Comparison of ENCODE assay signal across 39 cellular contexts in genomic region chr5:171813270-171813669, GRCh38. TPM values are rescaled to one million over a fixed set of nuclear protein-coding genes. Genes with fewer than 3 reads are reported as not detected.
"Had no signal": no experiment of that assay in that cellular context is flagged by ENCODE, and none has a peak within 500 bp of the region (broad histone marks: within the 10 kb centered on the region; RNA-seq: fewer than 3 reads in every experiment).

No MANE protein-coding gene starts in this region.

- H3K4me3 ChIP-seq: ascending aorta, cardiac muscle cell had no signal

- ATAC-seq: activated CD8-positive, alpha-beta T cell treated with anti-CD3 and anti-CD28 coated beads for 36 hours; activated naive CD8-positive, alpha-beta T cell treated with anti-CD3 and anti-CD28 coated beads, Interleukin-2, amount 50 U/mL, for 24 hours had no signal

- H3K4me1 Mint-ChIP-seq: activated B cell treated with CpG ODN at 0.5 μM for 24 hours; activated CD4-positive, alpha-beta T cell treated with anti-CD3 and anti-CD28 coated beads, Interleukin-2, amount 10 ng/mL, durations not matched to agents 24 days and 14 days; activated naive CD4-positive, alpha-beta T cell treated with anti-CD3 and anti-CD28 coated beads, Interleukin-2, amount 10 ng/mL, durations not matched to agents 7 days and 5 days; activated naive CD4-positive, alpha-beta T cell treated with anti-CD3 and anti-CD28 coated beads, Interleukin-2, amount 50 U/mL, for 24 hours; activated naive CD8-positive, alpha-beta T cell treated with anti-CD3 and anti-CD28 coated beads, Interleukin-2, amount 10 ng/mL, durations not matched to agents 7 days and 5 days; activated naive CD8-positive, alpha-beta T cell treated with anti-CD3 and anti-CD28 coated beads, Interleukin-2, amount 50 U/mL, for 24 hours; brain; central memory CD8-positive, alpha-beta T cell had no signal

- H3K27me3 Mint-ChIP-seq: activated CD8-positive, alpha-beta T cell treated with anti-CD3 and anti-CD28 coated beads for 36 hours had no signal

- H3K27ac ChIP-seq: ascending aorta, cardiac muscle cell, VCaP had no signal

- H3K36me3 ChIP-seq: ascending aorta, cardiac muscle cell had no signal

- H3K4me1 ChIP-seq: ascending aorta had no signal

- FAIRE-seq: bronchial epithelial cell, TTC549 had no signal

- H3K27ac Mint-ChIP-seq: activated B cell treated with CpG ODN at 0.5 μM for 24 hours; activated CD4-positive, alpha-beta memory T cell treated with anti-CD3 and anti-CD28 coated beads for 36 hours; activated CD4-positive, alpha-beta T cell treated with anti-CD3 and anti-CD28 coated beads, Interleukin-2, amount 10 ng/mL, durations not matched to agents 24 days and 14 days; activated CD8-positive, alpha-beta T cell treated with anti-CD3 and anti-CD28 coated beads for 36 hours; activated naive CD4-positive, alpha-beta T cell treated with anti-CD3 and anti-CD28 coated beads, Interleukin-2, amount 10 ng/mL, durations not matched to agents 7 days and 5 days; activated naive CD4-positive, alpha-beta T cell treated with anti-CD3 and anti-CD28 coated beads, Interleukin-2, amount 50 U/mL, for 24 hours; activated naive CD8-positive, alpha-beta T cell; activated naive CD8-positive, alpha-beta T cell treated with anti-CD3 and anti-CD28 coated beads, Interleukin-2, amount 10 ng/mL, durations not matched to agents 7 days and 5 days; activated naive CD8-positive, alpha-beta T cell treated with anti-CD3 and anti-CD28 coated beads, Interleukin-2, amount 50 U/mL, for 24 hours; activated T-cell treated with anti-CD3 and anti-CD28 coated beads, Interleukin-2, amount 50 U/mL, for 24 hours; activated T-helper 2 cell treated with anti-CD3 and anti-CD28 coated beads, Interferon-gamma antibody, Interleukin-2, Interleukin-4, amounts not matched to agents 10 μg/mL and 5 μg/mL and 100 μg/mL, durations not matched to agents 14 hours and 24 hours and 36 hours; brain; T-helper 1 cell treated with Interleukin-12 subunit alpha and Interleukin-12 subunit beta and Interleukin-4 antibody, amounts not matched to agents 30 μg/mL and 1 μg/mL, for 36 hours; T-helper 2 cell treated with Interferon-gamma antibody and Interleukin-4, amounts not matched to agents 5 μg/mL and 100 μg/mL, for 36 hours had no signal

- H3K9me3 Mint-ChIP-seq: activated CD4-positive, alpha-beta T cell treated with anti-CD3 and anti-CD28 coated beads, Interleukin-2, amount 10 ng/mL, durations not matched to agents 24 days and 14 days; activated naive CD4-positive, alpha-beta T cell treated with anti-CD3 and anti-CD28 coated beads, Interleukin-2, amount 10 ng/mL, durations not matched to agents 7 days and 5 days; activated T-helper 2 cell treated with anti-CD3 and anti-CD28 coated beads, Interferon-gamma antibody, Interleukin-2, Interleukin-4, amounts not matched to agents 10 μg/mL and 5 μg/mL and 100 μg/mL, durations not matched to agents 14 hours and 24 hours and 36 hours; T-helper 1 cell treated with Interleukin-12 subunit alpha and Interleukin-12 subunit beta and Interleukin-4 antibody, amounts not matched to agents 30 μg/mL and 1 μg/mL, for 36 hours; T-helper 2 cell treated with Interferon-gamma antibody and Interleukin-4, amounts not matched to agents 5 μg/mL and 100 μg/mL, for 36 hours had no signal

- H3K36me3 Mint-ChIP-seq: activated naive CD4-positive, alpha-beta T cell treated with anti-CD3 and anti-CD28 coated beads, Interleukin-2, amount 10 ng/mL, durations not matched to agents 7 days and 5 days; activated naive CD4-positive, alpha-beta T cell treated with anti-CD3 and anti-CD28 coated beads, Interleukin-2, amount 50 U/mL, for 24 hours; brain had no signal

- DNase-seq: activated B cell treated with CpG ODN at 0.5 μM for 24 hours; activated CD4-positive, alpha-beta memory T cell treated with anti-CD3 and anti-CD28 coated beads for 36 hours; activated CD4-positive, alpha-beta T cell treated with anti-CD3 and anti-CD28 coated beads for 4 hours; activated CD4-positive, alpha-beta T cell treated with anti-CD3 and anti-CD28 coated beads, Interleukin-2, amount 10 ng/mL, durations not matched to agents 24 days and 14 days; activated CD4-positive, alpha-beta T cell treated with anti-CD3 and anti-CD28 coated beads, Interleukin-2, amount 50 U/mL, for 1 hour; activated CD4-positive, alpha-beta T cell treated with anti-CD3 and anti-CD28 coated beads, Interleukin-2, amount 50 U/mL, for 4 hours; activated CD4-positive, CD25-positive, alpha-beta regulatory T cell treated with anti-CD3 and anti-CD28 coated beads, Interleukin-2, amount 50 U/mL, for 72 hours; activated CD8-positive, alpha-beta memory T cell treated with anti-CD3 and anti-CD28 coated beads, Interleukin-2, amount 50 U/mL, for 4 hours; activated CD8-positive, alpha-beta T cell treated with anti-CD3 and anti-CD28 coated beads for 36 hours; activated effector memory CD4-positive, alpha-beta T cell treated with Interleukin-2 at 50 U/mL for 16 hours; activated gamma-delta T cell; activated naive CD4-positive, alpha-beta T cell treated with anti-CD3 and anti-CD28 coated beads, Interleukin-2, amount 10 ng/mL, durations not matched to agents 7 days and 5 days; activated naive CD4-positive, alpha-beta T cell treated with Interleukin-2 at 50 U/mL for 16 hours; activated naive CD8-positive, alpha-beta T cell treated with anti-CD3 and anti-CD28 coated beads, Interleukin-2, amount 10 ng/mL, durations not matched to agents 7 days and 5 days; activated naive CD8-positive, alpha-beta T cell treated with anti-CD3 and anti-CD28 coated beads, Interleukin-2, amount 50 U/mL, for 24 hours; activated T-cell treated with anti-CD3 and anti-CD28 coated beads for 4 hours; activated T-cell treated with anti-CD3 and anti-CD28 coated beads, Interleukin-2, amount 50 U/mL, for 24 hours; activated T-cell treated with anti-CD3 and anti-CD28 coated beads, Interleukin-2, amount 50 U/mL, for 48 hours; amygdala; anterior cingulate cortex; caudate nucleus; cerebellar nuclear complex; T-helper 1 cell; T-helper 2 cell; T-helper 9 cell had no signal

- H3K4me3 Mint-ChIP-seq: activated B cell treated with CpG ODN at 0.5 μM for 24 hours; activated CD4-positive, alpha-beta memory T cell treated with anti-CD3 and anti-CD28 coated beads for 36 hours; activated CD4-positive, alpha-beta T cell treated with anti-CD3 and anti-CD28 coated beads, Interleukin-2, amount 10 ng/mL, durations not matched to agents 24 days and 14 days; activated CD8-positive, alpha-beta T cell treated with anti-CD3 and anti-CD28 coated beads for 36 hours; activated naive CD4-positive, alpha-beta T cell treated with anti-CD3 and anti-CD28 coated beads, Interleukin-2, amount 10 ng/mL, durations not matched to agents 7 days and 5 days; activated naive CD4-positive, alpha-beta T cell treated with anti-CD3 and anti-CD28 coated beads, Interleukin-2, amount 50 U/mL, for 24 hours; activated naive CD8-positive, alpha-beta T cell; activated naive CD8-positive, alpha-beta T cell treated with anti-CD3 and anti-CD28 coated beads, Interleukin-2, amount 10 ng/mL, durations not matched to agents 7 days and 5 days; activated naive CD8-positive, alpha-beta T cell treated with anti-CD3 and anti-CD28 coated beads, Interleukin-2, amount 50 U/mL, for 24 hours; activated T-cell treated with anti-CD3 and anti-CD28 coated beads, Interleukin-2, amount 50 U/mL, for 24 hours; brain; central memory CD8-positive, alpha-beta T cell; T-helper 1 cell treated with Interleukin-12 subunit alpha and Interleukin-12 subunit beta and Interleukin-4 antibody, amounts not matched to agents 30 μg/mL and 1 μg/mL, for 36 hours; T-helper 2 cell treated with Interferon-gamma antibody and Interleukin-4, amounts not matched to agents 5 μg/mL and 100 μg/mL, for 36 hours had no signal

- H3K27me3 ChIP-seq: ascending aorta, cardiac muscle cell had no signal

RNA-seq across cellular contexts. Expression of gene SMIM23, which starts 27.7 kb away (rescaled TPM):
- total RNA-seq: activated B cell treated with CpG ODN at 0.5 μM for 24 hours; activated CD4-positive, alpha-beta memory T cell treated with anti-CD3 and anti-CD28 coated beads for 36 hours; activated CD4-positive, alpha-beta T cell treated with anti-CD3 and anti-CD28 coated beads, Interleukin-2, amount 10 ng/mL, durations not matched to agents 24 days and 14 days; activated CD8-positive, alpha-beta memory T cell treated with anti-CD3 and anti-CD28 coated beads for 36 hours; activated CD8-positive, alpha-beta T cell treated with anti-CD3 and anti-CD28 coated beads for 36 hours; activated naive CD8-positive, alpha-beta T cell treated with anti-CD3 and anti-CD28 coated beads, Interleukin-2, amount 10 ng/mL, durations not matched to agents 7 days and 5 days; activated T-helper 2 cell treated with anti-CD3 and anti-CD28 coated beads, Interferon-gamma antibody, Interleukin-2, Interleukin-4, amounts not matched to agents 10 μg/mL and 5 μg/mL and 100 μg/mL, durations not matched to agents 14 hours and 24 hours and 36 hours; ascending aorta; bronchial epithelial cell; cardiac muscle cell had no signal
- polyA plus RNA-seq: adipose tissue, cardiac muscle cell had no signal
